In the genomic region with DNA sequence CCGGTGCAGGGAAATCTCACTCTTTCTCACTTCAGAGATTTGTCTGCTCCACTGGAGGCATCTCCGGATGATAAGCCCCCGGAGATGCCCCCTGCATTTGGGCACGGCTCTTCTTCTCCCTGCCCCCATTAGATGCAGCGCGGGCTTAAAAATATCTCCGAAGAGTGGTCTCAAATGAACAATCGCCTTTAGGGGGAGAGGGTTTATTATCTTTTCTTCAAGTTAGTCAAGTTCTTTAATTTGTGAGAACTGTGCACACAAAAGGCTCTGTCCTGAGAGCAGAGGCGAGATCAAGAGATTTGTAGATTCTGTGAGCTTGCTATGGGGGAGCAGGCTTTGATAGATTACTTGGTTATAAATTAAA, we compare ENCODE assay signal across 10 cellular contexts. TPM values are rescaled to one million over a fixed set of nuclear protein-coding genes. Genes with fewer than 3 reads are reported as not detected.
DNase-seq lines count a peak whose midpoint lies in the region; ATAC-seq, FAIRE-seq and TF ChIP-seq lines count a peak whose summit lies in the region.
"Had no signal": no experiment of that assay in that cellular context is flagged by ENCODE, and none has a peak within 500 bp of the region (broad histone marks: within the 10 kb centered on the region; RNA-seq: fewer than 3 reads in every experiment).

No MANE protein-coding gene starts in this region.

- H3K4me2 ChIP-seq in K562 (ENCODE audit: insufficient read depth, low read length) (no peak overlapping the region), mesendoderm (ENCODE audit: low read length) (peak overlapping the region; percentile 29)

- H3K27ac Mint-ChIP-seq in activated naive CD4-positive, alpha-beta T cell treated with anti-CD3 and anti-CD28 coated beads for 36 hours: no peak overlapping the region
- peak overlapping the region; percentile 74 for H3K27ac Mint-ChIP-seq in type B pancreatic cell

- H3K79me1 ChIP-seq in mesendoderm (ENCODE audit: low read length): no peaks in the 10 kb centered on the region

- no TSS peak for BruUV-seq in K562 (replicated peaks; lab: Mats Ljungman, UMichigan)

- no peak overlapping the region for H2BK15ac ChIP-seq in mesendoderm (replicated peaks; ENCODE audit: low read depth)

- H2AK5ac ChIP-seq in mesendoderm (ENCODE audit: low read length): no peak overlapping the region

- TF ChIP-seq POLR2A in K562 (conservative IDR thresholded peaks at IDR 0.05): no peak

- in situ Hi-C loops in K562 (cut with MboI): no loop called here

- TF ChIP-seq RAD21 in K562 (CRISPR knock-in tag; conservative IDR thresholded peaks at IDR 0.05 in 1 of 2, IDR thresholded peaks at IDR 0.05 in 1 of 2): no peak

- H3K18ac ChIP-seq in mesendoderm (ENCODE audit: low read length): peak overlapping the region; percentile 73

- no peak for TF ChIP-seq CTCF in K562 (IDR thresholded peaks at IDR 0.05 in 2 of 3, conservative IDR thresholded peaks at IDR 0.05 in 1 of 3; ENCODE audit: insufficient read depth in 2 of 3, low read depth in 1 of 3, low read length in 3 of 3)
- no peak for TF ChIP-seq CTCF in type B pancreatic cell (conservative IDR thresholded peaks at IDR 0.05)

- H3K4ac ChIP-seq in mesendoderm (ENCODE audit: low read depth, low read length): peak overlapping the region; percentile 63

- H3K4me3 ChIP-seq in K562: no peak overlapping the region
- peak overlapping the region; percentile 15 for H3K4me3 ChIP-seq in mesendoderm (ENCODE audit: low read length)

- POLR2A ChIA-PET in K562 (lab: Yijun Ruan, JAX): interaction anchor here (1.4 kb wide), 1 partner anchor 10 kb away, joined by 3 read pairs; no protein-coding TSS in a partner anchor

- H3K4me1 ChIP-seq in K562 (replicated peaks in 1 of 2; ENCODE audit: control insufficient read depth in 2 of 2, insufficient read depth in 2 of 2, low read length in 2 of 2) (peaks cover 4 to 13% of the 10 kb centered on the region in 2 experiments; a peak in 3 of 5 replicates), mesendoderm (ENCODE audit: control insufficient read depth, low read depth, low read length) (peaks cover 5% of the 10 kb centered on the region)

- no peak overlapping the region for H2BK5ac ChIP-seq in mesendoderm (ENCODE audit: low read length)

- no peaks in the 10 kb centered on the region for H3K79me2 ChIP-seq in K562 (ENCODE audit: control insufficient read depth, insufficient read depth, low read length)
- no peaks in the 10 kb centered on the region for H3K79me2 ChIP-seq in mesendoderm (ENCODE audit: control insufficient read depth, insufficient read depth, low read length)

- peak overlapping the region; percentile 26 for H3K56ac ChIP-seq in mesendoderm (ENCODE audit: low read length)

- no peak overlapping the region for H4K5ac ChIP-seq in mesendoderm (ENCODE audit: low read length)

- peaks cover 3% of the 10 kb centered on the region for H3K4me1 Mint-ChIP-seq in activated naive CD4-positive, alpha-beta T cell treated with anti-CD3 and anti-CD28 coated beads for 36 hours (ENCODE audit: low read depth)
- peaks cover 15% of the 10 kb centered on the region for H3K4me1 Mint-ChIP-seq in type B pancreatic cell (ENCODE audit: unreplicated experiment)

- H3K9ac ChIP-seq in K562 (ENCODE audit: insufficient read depth in 1 of 2, low read depth in 2 of 2, low read length in 2 of 2) (no peak overlapping the region), mesendoderm (ENCODE audit: low read length) (peak overlapping the region; percentile 37)

- no peaks in the 10 kb centered on the region for H3K9me3 ChIP-seq in K562 (replicated peaks; ENCODE audit: control insufficient read depth, insufficient read depth, low read depth, low read length)

- no peak overlapping the region for H3K23ac ChIP-seq in mesendoderm (ENCODE audit: low read length)

- H3K27me3 Mint-ChIP-seq in activated naive CD4-positive, alpha-beta T cell treated with anti-CD3 and anti-CD28 coated beads for 36 hours (ENCODE audit: low read depth): peaks cover 24% of the 10 kb centered on the region
- H3K27me3 Mint-ChIP-seq in type B pancreatic cell: no peaks in the 10 kb centered on the region

- H2BK120ac ChIP-seq in mesendoderm (ENCODE audit: low read depth, low read length): peak overlapping the region; percentile 15

- H3K9me1 ChIP-seq in K562 (ENCODE audit: control insufficient read depth, insufficient read depth, low read length): no peaks in the 10 kb centered on the region

- H3K27ac ChIP-seq in K562 (ENCODE audit: extremely low read depth, low read depth, low read length): no peak overlapping the region
- H3K27ac ChIP-seq in mesendoderm (ENCODE audit: low read depth, low read length): no peak overlapping the region

- no peak for TF ChIP-seq EP300 in K562 (IDR thresholded peaks at IDR 0.05; ENCODE audit: low read length)

- CTCF ChIA-PET in activated naive CD4-positive, alpha-beta T cell treated with anti-CD3 and anti-CD28 coated beads for 36 hours (lab: Charles Lee): no interaction called here
- CTCF ChIA-PET in K562 (lab: Yijun Ruan, JAX; ENCODE audit: low intra/inter-chr PET ratio): no interaction called here

- no peak overlapping the region for H4K8ac ChIP-seq in mesendoderm (ENCODE audit: low read depth, low read length)

- intact Hi-C loops in activated naive CD4-positive, alpha-beta T cell treated with anti-CD3 and anti-CD28 coated beads for 36 hours (cut with micrococcal nuclease): no loop called here
- intact Hi-C loops in K562 (cut with micrococcal nuclease): no loop called here

- H3K36me3 ChIP-seq in K562 (ENCODE audit: control insufficient read depth, insufficient read depth, low read length) (no peaks in the 10 kb centered on the region), mesendoderm (ENCODE audit: control insufficient read depth, insufficient read depth, low read length) (no peaks in the 10 kb centered on the region)

- WGBS in K562 (ENCODE audit: insufficient coverage, low coverage, missing lambda C conversion rate): 45% methylated on average over 8 of the region's 9 CpGs
- no CpG with 5 or more reads among the region's 9 CpGs for WGBS in mesendoderm (ENCODE audit: extremely low coverage, insufficient coverage, low lambda C conversion rate)

- no peak for DNase-seq in activated naive CD4-positive, alpha-beta T cell treated with anti-CD3 and anti-CD28 coated beads for 36 hours
- no peak for DNase-seq in activated naive CD4-positive, alpha-beta T cell (lab: John Stamatoyannopoulos, UW)
- no peak for DNase-seq in K562 (ENCODE audit: extremely low read depth in 1 of 4, low spot score in 3 of 4)
- no peak for DNase-seq in mesendoderm
- no peak for DNase-seq in type B pancreatic cell (ENCODE audit: extremely low spot score, unreplicated experiment)
- no peak for DNase-seq in NCI-H1930 (lab: John Stamatoyannopoulos, UW)
- DNase-seq in 8988T: no peak
- no peak for DNase-seq in NCI-H510A treated with DMSO at 0.1 percent for 48 hours (lab: John Stamatoyannopoulos, UW)
- DNase-seq: activated effector memory CD4-positive, alpha-beta T cell treated with anti-CD3 and anti-CD28 coated beads, Interleukin-2, amount 50 U/mL, for 16 hours had no signal

- ATAC-seq in K562: no peak

- no peaks in the 10 kb centered on the region for H4K20me1 ChIP-seq in K562 (replicated peaks; ENCODE audit: control insufficient read depth, insufficient read depth, low read length)

- FAIRE-seq in K562 (lab: Jason Lieb, UNC): no peak
- FAIRE-seq: H54 had no signal

- H2AFZ ChIP-seq in K562 (ENCODE audit: low read depth, low read length): no peak overlapping the region

- no peaks in the 10 kb centered on the region for H3K36me3 Mint-ChIP-seq in activated naive CD4-positive, alpha-beta T cell treated with anti-CD3 and anti-CD28 coated beads for 36 hours (ENCODE audit: low read depth)
- H3K36me3 Mint-ChIP-seq in type B pancreatic cell: no peaks in the 10 kb centered on the region

- peak overlapping the region; percentile 57 for H3K4me3 Mint-ChIP-seq in activated naive CD4-positive, alpha-beta T cell treated with anti-CD3 and anti-CD28 coated beads for 36 hours
- H3K4me3 Mint-ChIP-seq in type B pancreatic cell: peak overlapping the region; percentile 91

- H3K27me3 ChIP-seq in K562 (ENCODE audit: control insufficient read depth in 2 of 2, insufficient read depth in 2 of 2, low read length in 2 of 2) (peaks cover 33 to 42% of the 10 kb centered on the region in 2 experiments), mesendoderm (ENCODE audit: insufficient read depth, low read length, poor library complexity) (peaks cover 5% of the 10 kb centered on the region)

- no peaks in the 10 kb centered on the region for H3K9me3 Mint-ChIP-seq in activated naive CD4-positive, alpha-beta T cell treated with anti-CD3 and anti-CD28 coated beads for 36 hours
- no peaks in the 10 kb centered on the region for H3K9me3 Mint-ChIP-seq in type B pancreatic cell

TF ChIP-seq in K562, 482 proteins besides CTCF, POLR2A, EP300 and RAD21:
- no peak for TF ChIP-seq KLF10 (CRISPR knock-in tag; IDR thresholded peaks at IDR 0.05)
- 0 out of 2 replicates have a peak, but pooled peaks have one; percentile 39 for TF ChIP-seq EZH2 (IDR thresholded peaks at IDR 0.05; ENCODE audit: borderline replicate concordance, low read depth, low read length)
- no peak for TF ChIP-seq ZKSCAN1 (IDR thresholded peaks at IDR 0.05; ENCODE audit: low read depth, low read length)

RNA-seq across cellular contexts. Expression of gene PRTG, which starts 0.6 kb away (rescaled TPM):
- not detected for total RNA-seq in activated naive CD4-positive, alpha-beta T cell treated with anti-CD3 and anti-CD28 coated beads for 36 hours
- 0.09 and 0.19 TPM in 2 replicates for total RNA-seq in K562 (2011; cell fraction: chromatin; rRNA removed; ENCODE audit: low replicate concordance)
- under 0.01 and 0.13 TPM in 2 replicates for total RNA-seq in K562 (2011; cell fraction: nucleolus; rRNA removed)
- total RNA-seq in K562 (2011; cell fraction: nucleoplasm; rRNA removed): 0.08 and 0.51 TPM in 2 replicates
- 0.05 and 0.08 TPM in 2 replicates for total RNA-seq in K562 (2014; rRNA removed)
- total RNA-seq in K562 (2014; rRNA removed; fragmentation: Illumina TruSeq; extraction: Trizol): 0.03 and 0.07 TPM in 2 replicates
- total RNA-seq in K562 (2015; rRNA removed; fragmentation: Illumina TruSeq; extraction: Trizol): under 0.01 TPM in 2 replicates
- total RNA-seq in K562 (2021): 0.09 and 0.18 TPM in 2 replicates
- 0.09 and 0.14 TPM in 2 replicates for polyA plus RNA-seq in K562 (2011; rRNA removed)
- 0.03 and 0.04 TPM in 2 replicates for polyA plus RNA-seq in K562 (2011; cell fraction: cytosol; rRNA removed)
- polyA plus RNA-seq in K562 (2011; cell fraction: nucleus; rRNA removed): 0.07 and 0.10 TPM in 2 replicates
- polyA plus RNA-seq in K562 (2012): 0.01 and 0.06 TPM in 2 replicates
- 0.03 and 0.07 TPM in 2 replicates for polyA plus RNA-seq in K562 (2014; fragmentation: Illumina TruSeq; extraction: Trizol)
- under 1 TPM in 1 of 2 experiments, not detected in 1; 0.03 TPM for polyA plus RNA-seq in K562 (2014; fragmentation: Nextera tagmentation; extraction: Ambion mirVana)
- polyA plus RNA-seq in K562 (2014; rRNA removed): 0.01 TPM in 2 replicates
- polyA minus RNA-seq in K562 (2011; rRNA and poly(A)+ RNA removed): 0.11 and 0.12 TPM in 2 replicates
- polyA minus RNA-seq in K562 (2011; cell fraction: cytosol; rRNA and poly(A)+ RNA removed): not detected in 2 replicates
- under 0.01 TPM in 1 of 2 replicates, not detected in the other for polyA minus RNA-seq in K562 (2011; cell fraction: nucleus; rRNA and poly(A)+ RNA removed)
- 2.3 TPM for polyA plus RNA-seq in mesendoderm (2013, experiment 1 of 2)
- 2.1 TPM for polyA plus RNA-seq in mesendoderm (2013, experiment 2 of 2)
- total RNA-seq in type B pancreatic cell (ENCODE audit: low replicate concordance): 14.3 and 51.7 TPM in 2 replicates

Comparison
In these comparisons a context has a peak if more than half of its experiments do, and no peak if none do; other contexts are left out.
1. RNA of gene PRTG, which starts 0.6 kb away (total RNA-seq): 14.3 to 51.7 TPM in type B pancreatic cell; under 0.01 to 0.51 TPM in K562 and not detected in activated naive CD4-positive, alpha-beta T cell treated with anti-CD3 and anti-CD28 coated beads for 36 hours; every median in the first group is over 10 times any median in the second.